11 cellular contexts compared by ENCODE assay signal in genomic region chr17:45311406-45311761, GRCh38. TPM values are rescaled to one million over a fixed set of nuclear protein-coding genes. Genes with fewer than 3 reads are reported as not detected.
DNase-seq lines count a peak whose midpoint lies in the region; ATAC-seq and TF ChIP-seq lines count a peak whose summit lies in the region.
"Had no signal": no experiment of that assay in that cellular context is flagged by ENCODE, and none has a peak within 500 bp of the region (broad histone marks: within the 10 kb centered on the region; RNA-seq: fewer than 3 reads in every experiment).

No MANE protein-coding gene starts in this region.

- H3K4me3 Mint-ChIP-seq in activated T-cell treated with anti-CD3 and anti-CD28 coated beads, Interleukin-2, amount 50 U/mL, for 4 hours = peak overlapping the region; percentile 93
- H3K4me3 Mint-ChIP-seq in activated T-helper 1 cell treated with anti-CD3 and anti-CD28 coated beads, Interleukin-12 subunit alpha, Interleukin-12 subunit beta, Interleukin-2, Interleukin-4 antibody, amounts not matched to agents 30 ng/mL and 10 ng/mL and 1 ng/mL, durations not matched to agents 14 hours and 24 hours and 36 hours = peak overlapping the region; percentile 72

- peak overlapping the region; percentile 92 to 96 for H3K27ac ChIP-seq in liver (ENCODE audit: low read depth in 1 of 2, low read length in 2 of 2)
- peak overlapping the region; percentile 74 to 97 (median 89) for H3K27ac ChIP-seq in thyroid gland

- no peak for TF ChIP-seq POLR2A in thyroid gland (IDR thresholded peaks at IDR 0.05)

- H3K27me3 ChIP-seq in liver (ENCODE audit: control insufficient read depth in 4 of 4, insufficient read depth in 4 of 4, low read length in 3 of 4) = no peaks in the 10 kb centered on the region
- H3K27me3 ChIP-seq in thyroid gland = no peaks in the 10 kb centered on the region

- no peak for TF ChIP-seq RAD21 in liver (IDR thresholded peaks at IDR 0.05)

- DNase-seq in activated T-cell treated with anti-CD3 and anti-CD28 coated beads, Interleukin-2, amount 50 U/mL, for 4 hours = no peak
- DNase-seq in activated T-cell treated with anti-CD3 and anti-CD28 coated beads, Interleukin-2, amount 50 U/mL, for 48 hours = no peak
- no peak for DNase-seq in activated T-helper 1 cell treated with anti-CD3 and anti-CD28 coated beads, Interleukin-12 subunit alpha, Interleukin-12 subunit beta, Interleukin-2, Interleukin-4 antibody, amounts not matched to agents 30 ng/mL and 10 ng/mL and 1 ng/mL, durations not matched to agents 14 hours and 24 hours and 36 hours (ENCODE audit: low spot score)
- DNase-seq in thyroid gland (no peak), NCI-H1417 treated with DMSO at 0.1 percent for 48 hours (lab: John Stamatoyannopoulos, UW) (no peak)

- H3K4me1 Mint-ChIP-seq in activated T-cell treated with anti-CD3 and anti-CD28 coated beads, Interleukin-2, amount 50 U/mL, for 4 hours (ENCODE audit: low read depth) = peaks cover 74% of the 10 kb centered on the region
- peaks cover 89% of the 10 kb centered on the region for H3K4me1 Mint-ChIP-seq in activated T-helper 1 cell treated with anti-CD3 and anti-CD28 coated beads, Interleukin-12 subunit alpha, Interleukin-12 subunit beta, Interleukin-2, Interleukin-4 antibody, amounts not matched to agents 30 ng/mL and 10 ng/mL and 1 ng/mL, durations not matched to agents 14 hours and 24 hours and 36 hours (ENCODE audit: low read depth)

- H3K36me3 Mint-ChIP-seq in activated T-cell treated with anti-CD3 and anti-CD28 coated beads, Interleukin-2, amount 50 U/mL, for 4 hours (ENCODE audit: insufficient read depth) = peaks cover 51% of the 10 kb centered on the region
- peaks cover 64% of the 10 kb centered on the region for H3K36me3 Mint-ChIP-seq in activated T-helper 1 cell treated with anti-CD3 and anti-CD28 coated beads, Interleukin-12 subunit alpha, Interleukin-12 subunit beta, Interleukin-2, Interleukin-4 antibody, amounts not matched to agents 30 ng/mL and 10 ng/mL and 1 ng/mL, durations not matched to agents 14 hours and 24 hours and 36 hours (ENCODE audit: low read depth)

- H3K27ac Mint-ChIP-seq in activated T-helper 1 cell treated with anti-CD3 and anti-CD28 coated beads, Interleukin-12 subunit alpha, Interleukin-12 subunit beta, Interleukin-2, Interleukin-4 antibody, amounts not matched to agents 30 ng/mL and 10 ng/mL and 1 ng/mL, durations not matched to agents 14 hours and 24 hours and 36 hours = peak overlapping the region; percentile 99

- 44% methylated on average over 4 of the region's 4 CpGs for WGBS in liver
- WGBS in thyroid gland, 2 donors = 78% methylated on average over 4 of the region's 4 CpGs

- intact Hi-C loops in activated T-helper 1 cell treated with anti-CD3 and anti-CD28 coated beads, Interleukin-12 subunit alpha, Interleukin-12 subunit beta, Interleukin-2, Interleukin-4 antibody, amounts not matched to agents 30 ng/mL and 10 ng/mL and 1 ng/mL, durations not matched to agents 14 hours and 24 hours and 36 hours (cut with micrococcal nuclease) = no loop called here
- intact Hi-C loops in thyroid gland (cut with DNase I) = no loop called here

- TF ChIP-seq CTCF in liver (IDR thresholded peaks at IDR 0.05; ENCODE audit: low read depth, low read length, missing input control) (no peak), thyroid gland (IDR thresholded peaks at IDR 0.05) (no peak)

- no peaks in the 10 kb centered on the region for H3K9me3 Mint-ChIP-seq in activated T-cell treated with anti-CD3 and anti-CD28 coated beads, Interleukin-2, amount 50 U/mL, for 4 hours
- H3K9me3 Mint-ChIP-seq in activated T-helper 1 cell treated with anti-CD3 and anti-CD28 coated beads, Interleukin-12 subunit alpha, Interleukin-12 subunit beta, Interleukin-2, Interleukin-4 antibody, amounts not matched to agents 30 ng/mL and 10 ng/mL and 1 ng/mL, durations not matched to agents 14 hours and 24 hours and 36 hours = no peaks in the 10 kb centered on the region

- H3K36me3 ChIP-seq in liver (ENCODE audit: control insufficient read depth in 4 of 4, insufficient read depth in 3 of 4, low read depth in 1 of 4, low read length in 3 of 4) (no peaks in the 10 kb centered on the region), thyroid gland (no peaks in the 10 kb centered on the region)

- H3K4me1 ChIP-seq in liver (ENCODE audit: control insufficient read depth in 4 of 4, insufficient read depth in 4 of 4, low read length in 3 of 4) = peaks cover 22 to 89% (median 70%) of the 10 kb centered on the region in 4 donors
- peaks cover 66 to 95% of the 10 kb centered on the region in 2 donors for H3K4me1 ChIP-seq in thyroid gland

- H3K4me3 ChIP-seq in liver (ENCODE audit: low read depth in 1 of 3, low read length in 3 of 3) (no peak overlapping the region), thyroid gland (replicated peaks in 1 of 3) (no peak overlapping the region)

- no peaks in the 10 kb centered on the region for H3K9me3 ChIP-seq in liver (ENCODE audit: control insufficient read depth in 4 of 4, low read length in 3 of 4)
- no peaks in the 10 kb centered on the region for H3K9me3 ChIP-seq in thyroid gland

- ATAC-seq in activated T-cell treated with anti-CD3 and anti-CD28 coated beads, Interleukin-2, amount 50 U/mL, for 4 hours = no peak
- ATAC-seq in HG02973 (IDR thresholded peaks at IDR 0.05; ENCODE audit: unreplicated experiment) = no peak
- no peak for ATAC-seq in HG02571 (IDR thresholded peaks at IDR 0.05; ENCODE audit: unreplicated experiment)

- peak overlapping the region; percentile 56 to 88 for H3K9ac ChIP-seq in liver (ENCODE audit: low read depth in 1 of 2, low read length in 2 of 2)

- H3K27me3 Mint-ChIP-seq in activated T-cell treated with anti-CD3 and anti-CD28 coated beads, Interleukin-2, amount 50 U/mL, for 4 hours (ENCODE audit: low read depth) = no peaks in the 10 kb centered on the region
- no peaks in the 10 kb centered on the region for H3K27me3 Mint-ChIP-seq in activated T-helper 1 cell treated with anti-CD3 and anti-CD28 coated beads, Interleukin-12 subunit alpha, Interleukin-12 subunit beta, Interleukin-2, Interleukin-4 antibody, amounts not matched to agents 30 ng/mL and 10 ng/mL and 1 ng/mL, durations not matched to agents 14 hours and 24 hours and 36 hours (ENCODE audit: insufficient read depth)

TF ChIP-seq in liver, 16 proteins besides CTCF, POLR2A, EP300 and RAD21:
- TF ChIP-seq REST (IDR thresholded peaks at IDR 0.05) = no peak
- TF ChIP-seq GABPA (IDR thresholded peaks at IDR 0.05 in 1 of 2, conservative IDR thresholded peaks at IDR 0.05 in 1 of 2) = no peak
- TF ChIP-seq, protein P1, sequence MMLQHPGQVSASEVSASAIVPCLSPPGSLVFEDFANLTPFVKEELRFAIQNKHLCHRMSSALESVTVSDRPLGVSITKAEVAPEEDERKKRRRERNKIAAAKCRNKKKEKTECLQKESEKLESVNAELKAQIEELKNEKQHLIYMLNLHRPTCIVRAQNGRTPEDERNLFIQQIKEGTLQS (IDR thresholded peaks at IDR 0.05) = no peak

RNA-seq across cellular contexts. Expression of gene MAP3K14, which starts 5.4 kb away (rescaled TPM):
- total RNA-seq in activated T-cell treated with anti-CD3 and anti-CD28 coated beads, Interleukin-2, amount 50 U/mL, for 4 hours = 10 to 100 TPM; 76.3 to 88.2 (median 85.8) TPM
- total RNA-seq in activated T-helper 1 cell treated with anti-CD3 and anti-CD28 coated beads, Interleukin-12 subunit alpha, Interleukin-12 subunit beta, Interleukin-2, Interleukin-4 antibody, amounts not matched to agents 30 ng/mL and 10 ng/mL and 1 ng/mL, durations not matched to agents 14 hours and 24 hours and 36 hours = 64.4 and 64.7 TPM in 2 replicates
- total RNA-seq in liver = 1 to 10 TPM; 1.2 to 7.8 TPM
- 1 to 10 TPM; 2.2 to 6.1 TPM for polyA plus RNA-seq in liver
- total RNA-seq in thyroid gland = 10 to 100 TPM in 1 of 4 donors, 1 to 10 TPM in 3; 4.1 to 21.7 (median 6.2) TPM

RNA-seq across cellular contexts. Expression of gene SPATA32, which starts 49.5 kb away (rescaled TPM):
- total RNA-seq in activated T-cell treated with anti-CD3 and anti-CD28 coated beads, Interleukin-2, amount 50 U/mL, for 4 hours = under 1 TPM; 0.25 to 0.63 (median 0.27) TPM
- 0.44 and 0.56 TPM in 2 replicates for total RNA-seq in activated T-helper 1 cell treated with anti-CD3 and anti-CD28 coated beads, Interleukin-12 subunit alpha, Interleukin-12 subunit beta, Interleukin-2, Interleukin-4 antibody, amounts not matched to agents 30 ng/mL and 10 ng/mL and 1 ng/mL, durations not matched to agents 14 hours and 24 hours and 36 hours
- total RNA-seq in liver = not detected
- not detected for polyA plus RNA-seq in liver
- total RNA-seq in thyroid gland = not detected
- total RNA-seq: aorta, Daoy, lower leg skin had no signal
- polyA plus RNA-seq: aorta had no signal
